Comparison of ENCODE assay signal across 10 cellular contexts in the genomic region with DNA sequence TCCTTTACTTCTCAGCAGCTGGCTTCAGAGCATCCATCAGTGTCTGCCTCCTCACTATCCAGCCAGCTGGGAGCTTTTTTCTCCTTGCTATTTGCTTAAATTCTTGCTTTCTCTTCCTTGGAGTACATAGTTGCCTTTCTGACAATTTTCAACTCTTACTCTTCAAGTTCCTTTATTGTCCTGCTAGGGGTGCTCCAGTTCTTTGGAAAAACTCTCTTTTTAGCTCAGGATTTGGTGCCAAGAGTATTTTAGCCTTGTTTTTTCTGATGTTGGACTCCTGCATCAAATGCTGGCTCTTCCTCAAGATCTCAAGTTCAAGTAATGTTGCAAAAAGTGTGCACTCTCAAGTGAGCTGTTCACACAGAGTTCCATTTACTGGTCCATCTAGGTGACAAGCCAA.
DNase-seq lines count a peak whose midpoint lies in the region; ATAC-seq, FAIRE-seq and TF ChIP-seq lines count a peak whose summit lies in the region.
"Had no signal": no experiment of that assay in that cellular context is flagged by ENCODE, and none has a peak within 500 bp of the region (broad histone marks: within the 10 kb centered on the region; RNA-seq: fewer than 3 reads in every experiment).

No MANE protein-coding gene starts in this region.

- ATAC-seq in PC-3 (peak; percentile 60), GM18867 (IDR thresholded peaks at IDR 0.05; ENCODE audit: unreplicated experiment) (no peak)
- ATAC-seq: K562 had no signal

- H3K27me3 Mint-ChIP-seq in activated CD4-positive, alpha-beta T cell treated with anti-CD3 and anti-CD28 coated beads, Interleukin-2, amount 10 ng/mL, durations not matched to agents 7 days and 5 days: peaks cover 9% of the 10 kb centered on the region

- H3K4me3 ChIP-seq in AG04449 (ENCODE audit: low read depth, low read length) (no peak overlapping the region), PC-3 (ENCODE audit: low read length) (no peak overlapping the region), esophagus squamous epithelium (no peak overlapping the region)
- H3K4me3 ChIP-seq: BLaER1 treated with 17β-estradiol and CSF1 and Interleukin-3, amounts not matched to agents 10 nM and 100 nM; K562 had no signal

- intact Hi-C loops in PC-3 (cut with micrococcal nuclease): loop anchor here (1.0 to 2.0 kb wide), 2 partner anchors 186 to 322 kb away; no protein-coding TSS in a partner anchor
- intact Hi-C loops in esophagus squamous epithelium (cut with DNase I): no loop called here

- no peaks in the 10 kb centered on the region for H3K9me3 ChIP-seq in PC-3 (ENCODE audit: low read length)
- H3K9me3 ChIP-seq in esophagus squamous epithelium: no peaks in the 10 kb centered on the region

- no peak overlapping the region for H3K27ac Mint-ChIP-seq in activated CD4-positive, alpha-beta T cell treated with anti-CD3 and anti-CD28 coated beads, Interleukin-2, amount 10 ng/mL, durations not matched to agents 7 days and 5 days

- no peak overlapping the region for H3K9ac ChIP-seq in PC-3 (ENCODE audit: low read length)
- H3K9ac ChIP-seq: BLaER1 treated with 17β-estradiol and CSF1 and Interleukin-3, amounts not matched to agents 10 nM and 100 nM had no signal

- H3K27me3 ChIP-seq in PC-3 (ENCODE audit: low read length) (no peaks in the 10 kb centered on the region), esophagus squamous epithelium (no peaks in the 10 kb centered on the region)
- H3K27me3 ChIP-seq: BLaER1 treated with 17β-estradiol and CSF1 and Interleukin-3, amounts not matched to agents 10 nM and 100 nM had no signal

- H2AFZ ChIP-seq in PC-3 (ENCODE audit: low read length): no peak overlapping the region

- BruUV-seq in PC-3 (replicated peaks; lab: Mats Ljungman, UMichigan): no TSS peak

- no peaks in the 10 kb centered on the region for H4K20me1 ChIP-seq in PC-3 (ENCODE audit: low read length)
- H4K20me1 ChIP-seq: BLaER1 treated with 17β-estradiol and CSF1 and Interleukin-3, amounts not matched to agents 10 nM and 100 nM had no signal

- TF ChIP-seq POLR2A in esophagus squamous epithelium (IDR thresholded peaks at IDR 0.05): no peak

- no peak overlapping the region for H3K27ac ChIP-seq in PC-3 (ENCODE audit: low read length)
- H3K27ac ChIP-seq in esophagus squamous epithelium: no peak overlapping the region
- H3K27ac ChIP-seq: BLaER1 treated with 17β-estradiol and CSF1 and Interleukin-3, amounts not matched to agents 10 nM and 100 nM had no signal

- H3K9me3 Mint-ChIP-seq in activated CD4-positive, alpha-beta T cell treated with anti-CD3 and anti-CD28 coated beads, Interleukin-2, amount 10 ng/mL, durations not matched to agents 7 days and 5 days: no peaks in the 10 kb centered on the region

- CTCF ChIA-PET in AG04449 (lab: Yijun Ruan, JAX) (interaction anchor here (0.7 to 2.4 kb wide), 8 partner anchors 21 to 411 kb away, joined by 3 to 16 read pairs (median 4); no protein-coding TSS in a partner anchor), PC-3 (lab: Charles Lee) (interaction anchor here (0.5 to 1.0 kb wide), 4 partner anchors 72 to 706 kb away, joined by 3 to 12 read pairs (median 4); no protein-coding TSS in a partner anchor)
- CTCF ChIA-PET in activated CD4-positive, alpha-beta T cell treated with anti-CD3 and anti-CD28 coated beads, Interleukin-2, amount 10 ng/mL, durations not matched to agents 7 days and 5 days (lab: Charles Lee): no interaction called here

- H3K4me1 ChIP-seq in PC-3 (ENCODE audit: insufficient read depth, low read length) (peaks cover 7% of the 10 kb centered on the region; the same call in 1 of the 2 replicates), esophagus squamous epithelium (no peaks in the 10 kb centered on the region)

- no peak for FAIRE-seq in GM19239 (lab: Jason Lieb, UNC)
- FAIRE-seq: K562 had no signal

- DNase-seq in AG04449 (ENCODE audit: low read depth, low spot score) (peak; percentile 4), PC-3 (peak; percentile 55), esophagus squamous epithelium (lab: John Stamatoyannopoulos, UW) (no peak), myocyte (ENCODE audit: low read depth) (peak; percentile 28), GM19239 (ENCODE audit: insufficient read length, low spot score) (no peak), GM13977 (ENCODE audit: low spot score) (no peak)
- no peak for DNase-seq in activated CD4-positive, alpha-beta T cell treated with anti-CD3 and anti-CD28 coated beads, Interleukin-2, amount 10 ng/mL, durations not matched to agents 7 days and 5 days

- H3K36me3 ChIP-seq in PC-3 (ENCODE audit: low read depth, low read length) (no peaks in the 10 kb centered on the region), esophagus squamous epithelium (no peaks in the 10 kb centered on the region)
- H3K36me3 ChIP-seq: BLaER1 treated with 17β-estradiol and CSF1 and Interleukin-3, amounts not matched to agents 10 nM and 100 nM had no signal

- H3K4me1 Mint-ChIP-seq in activated CD4-positive, alpha-beta T cell treated with anti-CD3 and anti-CD28 coated beads, Interleukin-2, amount 10 ng/mL, durations not matched to agents 7 days and 5 days: no peaks in the 10 kb centered on the region

- H3F3A ChIP-seq in PC-3 (ENCODE audit: low read length, unreplicated experiment): no peaks in the 10 kb centered on the region

- H3K4me2 ChIP-seq in PC-3 (ENCODE audit: low read length): no peak overlapping the region
- H3K4me2 ChIP-seq: BLaER1 treated with 17β-estradiol and CSF1 and Interleukin-3, amounts not matched to agents 10 nM and 100 nM had no signal

- in situ Hi-C loops in GM13977 (cut with MboI; ENCODE audit: low pct_unique_long_range_greater_than_20kb, low sequenced_read_pairs, unreplicated experiment): no loop called here

- POLR2A ChIA-PET in AG04449 (lab: Yijun Ruan, JAX): no interaction called here
- POLR2A ChIA-PET in PC-3 (lab: Charles Lee; ENCODE audit: unreplicated experiment): interaction anchor here (0.6 kb wide), 1 partner anchor 285 kb away, joined by 5 read pairs; no protein-coding TSS in a partner anchor
- POLR2A ChIA-PET in activated CD4-positive, alpha-beta T cell treated with anti-CD3 and anti-CD28 coated beads, Interleukin-2, amount 10 ng/mL, durations not matched to agents 7 days and 5 days (lab: Charles Lee): no interaction called here

- no peak overlapping the region for H3K4me3 Mint-ChIP-seq in activated CD4-positive, alpha-beta T cell treated with anti-CD3 and anti-CD28 coated beads, Interleukin-2, amount 10 ng/mL, durations not matched to agents 7 days and 5 days

- no peaks in the 10 kb centered on the region for H3K36me3 Mint-ChIP-seq in activated CD4-positive, alpha-beta T cell treated with anti-CD3 and anti-CD28 coated beads, Interleukin-2, amount 10 ng/mL, durations not matched to agents 7 days and 5 days (ENCODE audit: low read depth)

- H3K79me2 ChIP-seq in PC-3 (ENCODE audit: low read length): no peaks in the 10 kb centered on the region

- H3K9me2 ChIP-seq in PC-3 (replicated peaks; ENCODE audit: low read length): no peaks in the 10 kb centered on the region

- TF ChIP-seq CTCF in AG04449 (IDR thresholded peaks at IDR 0.05; ENCODE audit: insufficient read depth, low read length, missing control alignments): no peak
- TF ChIP-seq CTCF in PC-3 (conservative IDR thresholded peaks at IDR 0.05; ENCODE audit: low read depth, low read length): peak; percentile 75
- TF ChIP-seq CTCF in esophagus squamous epithelium (IDR thresholded peaks at IDR 0.05): peak in 4 of 6 experiments; percentile 29 to 42 (median 35)
- no peak for TF ChIP-seq CTCF in GM13977 (IDR thresholded peaks at IDR 0.05; ENCODE audit: extremely low read depth, insufficient read depth, missing control alignments)

Comparison
In these comparisons a context has a peak if more than half of its experiments do, and no peak if none do; other contexts are left out.
1. DNase-seq: peak in AG04449 (single experiment), PC-3 (single experiment) and myocyte (single experiment); none in esophagus squamous epithelium (single experiment), GM19239 (single experiment), activated CD4-positive, alpha-beta T cell treated with anti-CD3 and anti-CD28 coated beads, Interleukin-2, amount 10 ng/mL, durations not matched to agents 7 days and 5 days (single experiment) and GM13977 (single experiment).
2. CTCF ChIP-seq: peak in PC-3 (single experiment) and esophagus squamous epithelium (4 of 6); none in AG04449 (single experiment) and GM13977 (single experiment).